ENCODE assay signal across 16 cellular contexts in genomic region chr17:33469411-33469810, GRCh38.
"Had no signal": no experiment of that assay in that cellular context is flagged by ENCODE, and none has a peak within 500 bp of the region (broad histone marks: within the 10 kb centered on the region; RNA-seq: fewer than 3 reads in every experiment).

No MANE protein-coding gene starts in this region.

- H3K27me3 ChIP-seq: esophagus squamous epithelium, ovary, right atrium auricular region, sigmoid colon had no signal

- H3K36me3 ChIP-seq: esophagus squamous epithelium, left ventricle myocardium inferior, lower lobe of right lung, ovary, right atrium auricular region, sigmoid colon had no signal

- H3K27ac Mint-ChIP-seq: dendritic cell treated with granulocyte-macrophage colony-stimulating factor and Interleukin-4, amounts not matched to agents 40 ng/mL and 50 ng/mL, for 4 days; effector memory CD8-positive, alpha-beta T cell; memory B cell; naive thymus-derived CD8-positive, alpha-beta T cell; type B pancreatic cell had no signal

- H3K4me3 Mint-ChIP-seq: dendritic cell treated with granulocyte-macrophage colony-stimulating factor and Interleukin-4, amounts not matched to agents 40 ng/mL and 50 ng/mL, for 4 days; effector memory CD8-positive, alpha-beta T cell; memory B cell; naive thymus-derived CD8-positive, alpha-beta T cell; neural crest cell; type B pancreatic cell had no signal

- H3K4me3 ChIP-seq: esophagus squamous epithelium, left ventricle myocardium inferior, lower lobe of right lung, ovary, right atrium auricular region, sigmoid colon had no signal

- H3K4me1 ChIP-seq: esophagus squamous epithelium, left ventricle myocardium inferior, lower lobe of right lung, right atrium auricular region, sigmoid colon had no signal

- H3K9me3 ChIP-seq: esophagus squamous epithelium, lower lobe of right lung, ovary, right atrium auricular region, sigmoid colon had no signal

- H3K9me3 Mint-ChIP-seq: dendritic cell treated with granulocyte-macrophage colony-stimulating factor and Interleukin-4, amounts not matched to agents 40 ng/mL and 50 ng/mL, for 4 days; effector memory CD8-positive, alpha-beta T cell; type B pancreatic cell had no signal

- H3K36me3 Mint-ChIP-seq: memory B cell; naive thymus-derived CD8-positive, alpha-beta T cell; type B pancreatic cell had no signal

- ATAC-seq: effector memory CD8-positive, alpha-beta T cell; naive thymus-derived CD8-positive, alpha-beta T cell had no signal

- H3K4me1 Mint-ChIP-seq: memory B cell; naive thymus-derived CD8-positive, alpha-beta T cell had no signal

- H3K27ac ChIP-seq: esophagus squamous epithelium, left ventricle myocardium inferior, lower lobe of right lung, ovary, right atrium auricular region had no signal

- DNase-seq: effector memory CD8-positive, alpha-beta T cell; esophagus squamous epithelium; left cardiac atrium; left ventricle myocardium inferior; lower lobe of right lung; naive thymus-derived CD8-positive, alpha-beta T cell; nucleus accumbens; sigmoid colon; stimulated activated CD4-positive, alpha-beta T cell treated with anti-CD3 and anti-CD28 coated beads, Interleukin-2, amount 100 ng/mL, for 48 hours; stimulated activated naive CD4-positive, alpha-beta T cell treated with Interleukin-2 at 50 U/mL for 16 hours had no signal
